In the genomic region with DNA sequence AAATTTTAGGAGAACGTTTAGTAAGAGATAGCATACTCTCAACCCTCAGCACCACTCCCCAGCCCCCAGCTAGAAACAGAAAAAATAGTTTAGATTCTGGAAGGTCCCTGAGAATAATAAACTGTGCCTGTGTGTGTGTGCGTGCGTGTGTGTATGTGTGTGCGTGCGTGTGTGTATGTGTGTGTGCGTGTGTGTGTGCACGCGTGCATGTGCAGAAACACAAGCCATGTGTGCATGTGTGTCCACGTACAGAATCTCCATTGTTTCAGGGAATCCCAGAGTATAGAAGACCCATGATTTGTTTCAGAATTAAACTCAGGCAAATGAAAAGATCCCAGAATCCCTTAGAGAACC, we compare ENCODE assay signal across 12 cellular contexts.
DNase-seq lines count a peak whose midpoint lies in the region; TF ChIP-seq lines count a peak whose summit lies in the region.
"Had no signal": no experiment of that assay in that cellular context is flagged by ENCODE, and none has a peak within 500 bp of the region (broad histone marks: within the 10 kb centered on the region; RNA-seq: fewer than 3 reads in every experiment).

No MANE protein-coding gene starts in this region.

- DNase-seq in mesothelial cell of epicardium (ENCODE audit: low spot score in 2 of 2, unreplicated experiment in 2 of 2), result no peak
- DNase-seq in smooth muscle cell (lab: John Stamatoyannopoulos, UW; ENCODE audit: unreplicated experiment), result no peak
- no peak for DNase-seq in HAP-1 (ENCODE audit: low spot score in 2 of 2)
- DNase-seq in activated T-helper 2 cell treated with anti-CD3 and anti-CD28 coated beads, Interferon-gamma antibody, Interleukin-2, Interleukin-4, amounts not matched to agents 10 μg/mL and 5 μg/mL and 100 μg/mL, durations not matched to agents 14 hours and 24 hours and 36 hours (ENCODE audit: low spot score), result no peak
- no peak for DNase-seq in activated T-cell treated with anti-CD3 and anti-CD28 coated beads, Interleukin-2, amount 50 U/mL, for 24 hours
- DNase-seq: AML-193, NCI-H187 treated with DMSO at 0.1 percent for 48 hours, SJCRH30 had no signal

- in situ Hi-C loops in HAP-1 (cut with MboI; ENCODE audit: low sequenced_read_pairs), result loop anchor here (25.0 kb wide), 1 partner anchor 94 kb away; no protein-coding TSS in a partner anchor

- no peaks in the 10 kb centered on the region for H3K36me3 ChIP-seq in Loucy (ENCODE audit: insufficient read depth, low read length)
- no peaks in the 10 kb centered on the region for H3K36me3 ChIP-seq in smooth muscle cell (ENCODE audit: low read depth)
- H3K36me3 ChIP-seq in HAP-1 (replicated peaks), result no peaks in the 10 kb centered on the region
- H3K36me3 ChIP-seq: SJCRH30 had no signal

- H2AFZ ChIP-seq in Loucy (ENCODE audit: low read length), result peak overlapping the region; percentile 14; the same call in 1 of the 2 replicates
- no peak overlapping the region for H2AFZ ChIP-seq in smooth muscle cell (ENCODE audit: low read depth)

- peaks cover 7% of the 10 kb centered on the region for H3K27me3 Mint-ChIP-seq in brain
- no peaks in the 10 kb centered on the region for H3K27me3 Mint-ChIP-seq in mesothelial cell of epicardium (ENCODE audit: low read depth)
- H3K27me3 Mint-ChIP-seq in activated T-helper 2 cell treated with anti-CD3 and anti-CD28 coated beads, Interferon-gamma antibody, Interleukin-2, Interleukin-4, amounts not matched to agents 10 μg/mL and 5 μg/mL and 100 μg/mL, durations not matched to agents 14 hours and 24 hours and 36 hours (ENCODE audit: low read depth), result peaks cover 25% of the 10 kb centered on the region
- H3K27me3 Mint-ChIP-seq in activated T-cell treated with anti-CD3 and anti-CD28 coated beads, Interleukin-2, amount 50 U/mL, for 24 hours, result peaks cover 27% of the 10 kb centered on the region

- peak overlapping the region in 3 of 5 experiments; percentile 40 to 88 (median 72) for H3K27ac Mint-ChIP-seq in brain
- H3K27ac Mint-ChIP-seq in mesothelial cell of epicardium, result peak overlapping the region; percentile 73
- no peak overlapping the region for H3K27ac Mint-ChIP-seq in activated T-helper 2 cell treated with anti-CD3 and anti-CD28 coated beads, Interferon-gamma antibody, Interleukin-2, Interleukin-4, amounts not matched to agents 10 μg/mL and 5 μg/mL and 100 μg/mL, durations not matched to agents 14 hours and 24 hours and 36 hours
- H3K27ac Mint-ChIP-seq in activated T-cell treated with anti-CD3 and anti-CD28 coated beads, Interleukin-2, amount 50 U/mL, for 24 hours, result no peak overlapping the region

- H3K4me2 ChIP-seq in Loucy (ENCODE audit: low read depth, low read length, poor library complexity, severe bottlenecking) (peak overlapping the region; percentile 1), smooth muscle cell (peak overlapping the region; percentile 25)
- H3K4me2 ChIP-seq: KMS-11 had no signal

- H3K9me3 ChIP-seq in Loucy (ENCODE audit: insufficient read depth, low read depth, low read length) (no peaks in the 10 kb centered on the region), smooth muscle cell (replicated peaks; ENCODE audit: low read depth) (no peaks in the 10 kb centered on the region), HAP-1 (no peaks in the 10 kb centered on the region)
- H3K9me3 ChIP-seq: SJCRH30 had no signal

- no peaks in the 10 kb centered on the region for H4K20me1 ChIP-seq in Loucy (ENCODE audit: insufficient read depth, low read length, poor library complexity, severe bottlenecking)
- no peaks in the 10 kb centered on the region for H4K20me1 ChIP-seq in smooth muscle cell (ENCODE audit: low read depth)

- no peaks in the 10 kb centered on the region for H3K9me3 Mint-ChIP-seq in brain
- no peaks in the 10 kb centered on the region for H3K9me3 Mint-ChIP-seq in mesothelial cell of epicardium
- H3K9me3 Mint-ChIP-seq in activated T-helper 2 cell treated with anti-CD3 and anti-CD28 coated beads, Interferon-gamma antibody, Interleukin-2, Interleukin-4, amounts not matched to agents 10 μg/mL and 5 μg/mL and 100 μg/mL, durations not matched to agents 14 hours and 24 hours and 36 hours, result no peaks in the 10 kb centered on the region
- H3K9me3 Mint-ChIP-seq in activated T-cell treated with anti-CD3 and anti-CD28 coated beads, Interleukin-2, amount 50 U/mL, for 24 hours, result no peaks in the 10 kb centered on the region

- H3K36me3 Mint-ChIP-seq in brain (no peaks in the 10 kb centered on the region), mesothelial cell of epicardium (no peaks in the 10 kb centered on the region)
- no peaks in the 10 kb centered on the region for H3K36me3 Mint-ChIP-seq in activated T-helper 2 cell treated with anti-CD3 and anti-CD28 coated beads, Interferon-gamma antibody, Interleukin-2, Interleukin-4, amounts not matched to agents 10 μg/mL and 5 μg/mL and 100 μg/mL, durations not matched to agents 14 hours and 24 hours and 36 hours (ENCODE audit: low read depth)
- H3K36me3 Mint-ChIP-seq in activated T-cell treated with anti-CD3 and anti-CD28 coated beads, Interleukin-2, amount 50 U/mL, for 24 hours (ENCODE audit: low read depth), result no peaks in the 10 kb centered on the region

- H3K4me3 Mint-ChIP-seq in brain, result no peak overlapping the region
- no peak overlapping the region for H3K4me3 Mint-ChIP-seq in mesothelial cell of epicardium
- H3K4me3 Mint-ChIP-seq in activated T-helper 2 cell treated with anti-CD3 and anti-CD28 coated beads, Interferon-gamma antibody, Interleukin-2, Interleukin-4, amounts not matched to agents 10 μg/mL and 5 μg/mL and 100 μg/mL, durations not matched to agents 14 hours and 24 hours and 36 hours (ENCODE audit: low read depth), result no peak overlapping the region
- H3K4me3 Mint-ChIP-seq in activated T-cell treated with anti-CD3 and anti-CD28 coated beads, Interleukin-2, amount 50 U/mL, for 24 hours, result no peak overlapping the region

- WGBS in smooth muscle cell (ENCODE audit: low lambda C conversion rate), result 70% methylated on average over 9 of the region's 9 CpGs

- no peak overlapping the region for H3K4me3 ChIP-seq in Loucy (ENCODE audit: low read length, poor library complexity, severe bottlenecking)
- no peak overlapping the region for H3K4me3 ChIP-seq in smooth muscle cell
- no peak overlapping the region for H3K4me3 ChIP-seq in HAP-1
- H3K4me3 ChIP-seq: SJCRH30 had no signal

- no peaks in the 10 kb centered on the region for H3K79me2 ChIP-seq in Loucy (ENCODE audit: insufficient read depth, low read length)
- H3K79me2 ChIP-seq in smooth muscle cell (ENCODE audit: low read depth), result no peaks in the 10 kb centered on the region

- intact Hi-C loops in activated T-helper 2 cell treated with anti-CD3 and anti-CD28 coated beads, Interferon-gamma antibody, Interleukin-2, Interleukin-4, amounts not matched to agents 10 μg/mL and 5 μg/mL and 100 μg/mL, durations not matched to agents 14 hours and 24 hours and 36 hours (cut with micrococcal nuclease), result loop anchor here (1.0 kb wide), 1 partner anchor 98 kb away; no protein-coding TSS in a partner anchor

- H3K27ac ChIP-seq in smooth muscle cell (ENCODE audit: low read depth), result peak overlapping the region; percentile 71
- H3K27ac ChIP-seq: C4-2B, KMS-11, SJCRH30 had no signal

- peaks cover 34% of the 10 kb centered on the region for H3K4me1 Mint-ChIP-seq in brain
- peaks cover 37% of the 10 kb centered on the region for H3K4me1 Mint-ChIP-seq in mesothelial cell of epicardium
- H3K4me1 Mint-ChIP-seq in activated T-helper 2 cell treated with anti-CD3 and anti-CD28 coated beads, Interferon-gamma antibody, Interleukin-2, Interleukin-4, amounts not matched to agents 10 μg/mL and 5 μg/mL and 100 μg/mL, durations not matched to agents 14 hours and 24 hours and 36 hours (ENCODE audit: low read depth), result peaks cover under 1% of the 10 kb centered on the region
- no peaks in the 10 kb centered on the region for H3K4me1 Mint-ChIP-seq in activated T-cell treated with anti-CD3 and anti-CD28 coated beads, Interleukin-2, amount 50 U/mL, for 24 hours (ENCODE audit: low read depth)

- H3F3A ChIP-seq in Loucy (ENCODE audit: low read depth) (no peaks in the 10 kb centered on the region), smooth muscle cell (ENCODE audit: low read depth) (no peaks in the 10 kb centered on the region)

- TF ChIP-seq CTCF in Loucy (conservative IDR thresholded peaks at IDR 0.05; ENCODE audit: low read length), result no peak
- TF ChIP-seq CTCF in brain (conservative IDR thresholded peaks at IDR 0.05), result no peak
- no peak for TF ChIP-seq CTCF in mesothelial cell of epicardium (IDR thresholded peaks at IDR 0.05; ENCODE audit: unreplicated experiment)
- TF ChIP-seq CTCF in smooth muscle cell (IDR thresholded peaks at IDR 0.05; ENCODE audit: borderline replicate concordance, insufficient read depth, poor library complexity, severe bottlenecking), result no peak

- H3K4me1 ChIP-seq in Loucy (ENCODE audit: insufficient read depth, low read length, poor library complexity, severe bottlenecking) (peaks cover 29% of the 10 kb centered on the region), smooth muscle cell (ENCODE audit: low read depth) (peaks cover 17% of the 10 kb centered on the region), HAP-1 (peaks cover 18% of the 10 kb centered on the region)

- H3K27me3 ChIP-seq in Loucy (ENCODE audit: insufficient read depth, low read length, poor library complexity, severe bottlenecking), result no peaks in the 10 kb centered on the region
- H3K27me3 ChIP-seq in smooth muscle cell (ENCODE audit: low read depth), result no peaks in the 10 kb centered on the region
- H3K27me3 ChIP-seq in HAP-1 (ENCODE audit: low read depth), result no peaks in the 10 kb centered on the region
- H3K27me3 ChIP-seq: SJCRH30 had no signal

- peak overlapping the region; percentile 10 for H3K9ac ChIP-seq in Loucy (ENCODE audit: low read depth, low read length, poor library complexity, severe bottlenecking)
- H3K9ac ChIP-seq in smooth muscle cell (ENCODE audit: low read depth), result no peak overlapping the region
- H3K9ac ChIP-seq: KMS-11 had no signal

- H3K9me2 ChIP-seq in Loucy (replicated peaks; ENCODE audit: low read depth, low read length), result no peaks in the 10 kb centered on the region

Comparison
In these comparisons a context has a peak if more than half of its experiments do, and no peak if none do; other contexts are left out.
1. H3K27ac Mint-ChIP-seq: peak in brain (3 of 5) and mesothelial cell of epicardium (single experiment); none in activated T-helper 2 cell treated with anti-CD3 and anti-CD28 coated beads, Interferon-gamma antibody, Interleukin-2, Interleukin-4, amounts not matched to agents 10 μg/mL and 5 μg/mL and 100 μg/mL, durations not matched to agents 14 hours and 24 hours and 36 hours (single experiment) and activated T-cell treated with anti-CD3 and anti-CD28 coated beads, Interleukin-2, amount 50 U/mL, for 24 hours (single experiment).